ENCODE assay signal across 11 cellular contexts in the genomic region with DNA sequence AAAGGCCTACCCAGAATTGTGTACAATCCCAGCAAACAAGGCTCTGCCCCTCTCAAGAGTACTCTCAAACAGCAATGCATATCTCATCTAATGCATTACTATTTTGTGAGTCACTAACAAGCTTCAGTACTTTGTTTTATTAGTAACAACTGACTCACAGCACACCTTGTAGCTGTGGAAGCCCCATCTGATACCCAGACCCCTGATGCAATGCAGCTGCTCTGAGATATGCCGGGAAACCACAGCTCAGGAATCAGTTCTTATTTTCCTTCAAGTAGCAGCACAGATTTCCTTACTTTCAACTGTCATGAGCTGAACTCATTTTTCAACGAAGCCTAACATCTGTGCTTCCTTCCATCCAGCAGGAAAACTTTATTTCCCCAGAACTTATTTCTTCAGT. TPM values are rescaled to one million over a fixed set of nuclear protein-coding genes. Genes with fewer than 3 reads are reported as not detected.
DNase-seq lines count a peak whose midpoint lies in the region; ATAC-seq and TF ChIP-seq lines count a peak whose summit lies in the region.
"Had no signal": no experiment of that assay in that cellular context is flagged by ENCODE, and none has a peak within 500 bp of the region (broad histone marks: within the 10 kb centered on the region; RNA-seq: fewer than 3 reads in every experiment).

No MANE protein-coding gene starts in this region.

- ATAC-seq in GM21576 (IDR thresholded peaks at IDR 0.05; ENCODE audit: unreplicated experiment): no peak

- H3K27ac Mint-ChIP-seq in chondrocyte (ENCODE audit: unreplicated experiment) (peak overlapping the region; percentile 58), nephron (peak overlapping the region; percentile 45 to 59 (median 53))

- H3K27me3 Mint-ChIP-seq in chondrocyte (ENCODE audit: low read depth) (no peaks in the 10 kb centered on the region), nephron (ENCODE audit: low read depth) (no peaks in the 10 kb centered on the region)

- H3K9me3 Mint-ChIP-seq in chondrocyte (ENCODE audit: low read depth) (no peaks in the 10 kb centered on the region), nephron (no peaks in the 10 kb centered on the region)

- TF ChIP-seq CTCF in chondrocyte (IDR thresholded peaks at IDR 0.05): no peak
- TF ChIP-seq CTCF in nephron (IDR thresholded peaks at IDR 0.05; ENCODE audit: unreplicated experiment in 3 of 3): no peak

- H3K36me3 Mint-ChIP-seq in chondrocyte (ENCODE audit: low read depth): no peaks in the 10 kb centered on the region
- H3K36me3 Mint-ChIP-seq in nephron (ENCODE audit: low read depth): no peaks in the 10 kb centered on the region

- DNase-seq in DMS53 (lab: John Stamatoyannopoulos, UW) (peak; percentile 77), LoVo (ENCODE audit: low spot score) (peak; percentile 83), chondrocyte (ENCODE audit: low spot score) (no peak), DMS 273 treated with DMSO at 0.1 percent for 48 hours (lab: John Stamatoyannopoulos, UW) (no peak), NCI-H146 treated with DMSO at 0.1 percent for 48 hours (lab: John Stamatoyannopoulos, UW; ENCODE audit: unreplicated experiment) (no peak), CD1c-positive myeloid dendritic cell (ENCODE audit: extremely low spot score) (no peak)
- DNase-seq: activated CD8-positive, alpha-beta memory T cell treated with anti-CD3 and anti-CD28 coated beads, Interleukin-2, amount 50 U/mL, for 4 hours; NCI-H1048; SHP77 had no signal

- H3K4me1 Mint-ChIP-seq in chondrocyte (ENCODE audit: low read depth) (peaks cover 36% of the 10 kb centered on the region), nephron (peaks cover 34% of the 10 kb centered on the region)

- H3K4me3 Mint-ChIP-seq in chondrocyte (ENCODE audit: unreplicated experiment): no peak overlapping the region
- H3K4me3 Mint-ChIP-seq in nephron: no peak overlapping the region

RNA-seq across cellular contexts. Expression of a gene that starts 37.8 kb away (rescaled TPM):
- 63.9 to 73.1 TPM (median 70.0 TPM) in 3 replicates for total RNA-seq in chondrocyte

Comparison
In these comparisons a context has a peak if more than half of its experiments do, and no peak if none do; other contexts are left out.
1. DNase-seq: peak in DMS53 (single experiment) and LoVo (single experiment); none in chondrocyte (single experiment), DMS 273 treated with DMSO at 0.1 percent for 48 hours (single experiment), NCI-H146 treated with DMSO at 0.1 percent for 48 hours (single experiment) and CD1c-positive myeloid dendritic cell (single experiment).